10 cellular contexts compared by ENCODE assay signal in genomic region chr12:6267007-6267721, GRCh38.
DNase-seq lines count a peak whose midpoint lies in the region; ATAC-seq lines count a peak whose summit lies in the region.
"Had no signal": no experiment of that assay in that cellular context is flagged by ENCODE, and none has a peak within 500 bp of the region (broad histone marks: within the 10 kb centered on the region; RNA-seq: fewer than 3 reads in every experiment).

No MANE protein-coding gene starts in this region.

- H3K4me1 ChIP-seq in HAP-1 = no peaks in the 10 kb centered on the region
- H3K4me1 ChIP-seq: right atrium auricular region had no signal

- ATAC-seq in GM18517 (IDR thresholded peaks at IDR 0.05; ENCODE audit: unreplicated experiment) = no peak

- H3K4me3 ChIP-seq in HAP-1 = no peak overlapping the region
- H3K4me3 ChIP-seq: right atrium auricular region had no signal

- H3K27me3 ChIP-seq in HAP-1 (ENCODE audit: low read depth) = no peaks in the 10 kb centered on the region
- H3K27me3 ChIP-seq: right atrium auricular region had no signal

- no peaks in the 10 kb centered on the region for H3K9me3 ChIP-seq in HAP-1
- H3K9me3 ChIP-seq: right atrium auricular region had no signal

- in situ Hi-C loops in HAP-1 (cut with MboI; ENCODE audit: low sequenced_read_pairs) = no loop called here

- peak; percentile 26 to 40 for DNase-seq in activated CD4-positive, alpha-beta T cell treated with anti-CD3 and anti-CD28 coated beads for 24 hours (ENCODE audit: low read depth in 2 of 2)
- no peak for DNase-seq in activated CD4-positive, alpha-beta T cell treated with anti-CD3 and anti-CD28 coated beads for 4 hours
- peak; percentile 77 to 82 for DNase-seq in activated CD4-positive, alpha-beta T cell treated with anti-CD3 and anti-CD28 coated beads, Interleukin-2, amount 50 U/mL, for 48 hours
- DNase-seq in iris pigment epithelial cell (ENCODE audit: low read depth) = peak; percentile 32
- DNase-seq in stimulated activated CD8-positive, alpha-beta memory T cell treated with anti-CD3 and anti-CD28 coated beads, Interleukin-7, amount 100 ng/mL, for 24 hours (ENCODE audit: low read depth) = peak; percentile 29
- no peak for DNase-seq in HAP-1 (ENCODE audit: low spot score in 2 of 2)
- DNase-seq in SHP77 (lab: John Stamatoyannopoulos, UW) = no peak
- DNase-seq: H7 had no signal

- no peaks in the 10 kb centered on the region for H3K36me3 ChIP-seq in HAP-1 (replicated peaks)
- H3K36me3 ChIP-seq: right atrium auricular region had no signal

Comparison
In these comparisons a context has a peak if more than half of its experiments do, and no peak if none do; other contexts are left out.
1. DNase-seq: peak in activated CD4-positive, alpha-beta T cell treated with anti-CD3 and anti-CD28 coated beads for 24 hours (2 of 2), activated CD4-positive, alpha-beta T cell treated with anti-CD3 and anti-CD28 coated beads, Interleukin-2, amount 50 U/mL, for 48 hours (2 of 2), iris pigment epithelial cell (single experiment) and stimulated activated CD8-positive, alpha-beta memory T cell treated with anti-CD3 and anti-CD28 coated beads, Interleukin-7, amount 100 ng/mL, for 24 hours (single experiment); none in activated CD4-positive, alpha-beta T cell treated with anti-CD3 and anti-CD28 coated beads for 4 hours (0 of 2), HAP-1 (0 of 2) and SHP77 (0 of 2).